Comparison of ENCODE assay signal across 1 cellular context in the genomic region with DNA sequence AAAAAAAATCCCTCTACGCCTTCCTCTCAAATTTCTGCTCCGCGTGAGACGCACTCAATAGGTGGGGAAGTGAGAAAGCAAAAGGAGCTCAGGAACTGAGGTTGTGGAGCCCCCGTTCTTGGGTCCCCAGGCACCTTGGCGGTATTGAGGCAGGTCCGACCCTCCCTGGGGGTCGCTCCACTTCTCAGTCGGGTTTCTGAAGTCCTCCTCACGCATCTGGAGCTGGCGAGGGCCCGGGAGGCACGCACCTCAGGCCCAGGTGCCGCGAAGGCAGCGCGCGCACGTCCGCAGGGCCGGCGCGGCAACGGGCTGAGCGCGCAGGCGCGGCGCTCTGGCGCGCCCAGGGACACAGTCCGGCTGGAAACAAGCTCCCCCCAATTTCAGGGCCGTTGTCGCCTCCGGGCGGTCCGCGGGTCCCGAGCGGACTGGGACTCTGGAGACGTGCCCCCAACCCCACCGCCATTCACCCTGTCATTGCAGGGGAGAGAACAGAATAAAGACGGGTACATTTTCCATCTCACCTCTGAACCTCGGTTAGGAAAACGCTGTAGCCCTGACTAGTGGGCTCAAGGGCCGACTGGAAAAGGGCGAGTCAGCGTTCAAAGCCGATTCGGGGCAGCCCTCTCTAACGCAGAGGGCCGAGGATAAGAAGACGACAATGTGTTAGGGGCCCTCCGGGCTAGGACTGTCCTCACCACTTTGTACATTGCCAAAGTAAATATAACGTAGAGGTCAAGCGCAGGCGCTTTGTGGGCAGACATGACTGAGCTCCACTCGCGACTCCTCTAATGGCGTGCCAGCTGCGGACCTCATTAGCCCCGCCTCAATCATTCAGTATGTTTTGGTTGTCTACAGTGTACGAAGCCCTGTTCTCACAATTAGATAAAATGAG.
TF ChIP-seq lines count a peak whose summit lies in the region.

A gene with protein sequence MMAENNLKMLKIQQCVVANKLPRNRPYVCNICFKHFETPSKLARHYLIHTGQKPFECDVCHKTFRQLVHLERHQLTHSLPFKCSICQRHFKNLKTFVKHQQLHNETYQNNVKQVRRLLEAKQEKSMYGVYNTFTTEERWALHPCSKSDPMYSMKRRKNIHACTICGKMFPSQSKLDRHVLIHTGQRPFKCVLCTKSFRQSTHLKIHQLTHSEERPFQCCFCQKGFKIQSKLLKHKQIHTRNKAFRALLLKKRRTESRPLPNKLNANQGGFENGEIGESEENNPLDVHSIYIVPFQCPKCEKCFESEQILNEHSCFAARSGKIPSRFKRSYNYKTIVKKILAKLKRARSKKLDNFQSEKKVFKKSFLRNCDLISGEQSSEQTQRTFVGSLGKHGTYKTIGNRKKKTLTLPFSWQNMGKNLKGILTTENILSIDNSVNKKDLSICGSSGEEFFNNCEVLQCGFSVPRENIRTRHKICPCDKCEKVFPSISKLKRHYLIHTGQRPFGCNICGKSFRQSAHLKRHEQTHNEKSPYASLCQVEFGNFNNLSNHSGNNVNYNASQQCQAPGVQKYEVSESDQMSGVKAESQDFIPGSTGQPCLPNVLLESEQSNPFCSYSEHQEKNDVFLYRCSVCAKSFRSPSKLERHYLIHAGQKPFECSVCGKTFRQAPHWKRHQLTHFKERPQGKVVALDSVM (minus strand): TSS at position 306 of the 892 bp plus-strand sequence. CDS start 4,853 bp downstream, outside the sequence.

TF ChIP-seq in HepG2, 621 proteins besides CTCF, POLR2A, EP300 and RAD21 (continued from another document and continues in another):
- TF ChIP-seq, protein P1, sequence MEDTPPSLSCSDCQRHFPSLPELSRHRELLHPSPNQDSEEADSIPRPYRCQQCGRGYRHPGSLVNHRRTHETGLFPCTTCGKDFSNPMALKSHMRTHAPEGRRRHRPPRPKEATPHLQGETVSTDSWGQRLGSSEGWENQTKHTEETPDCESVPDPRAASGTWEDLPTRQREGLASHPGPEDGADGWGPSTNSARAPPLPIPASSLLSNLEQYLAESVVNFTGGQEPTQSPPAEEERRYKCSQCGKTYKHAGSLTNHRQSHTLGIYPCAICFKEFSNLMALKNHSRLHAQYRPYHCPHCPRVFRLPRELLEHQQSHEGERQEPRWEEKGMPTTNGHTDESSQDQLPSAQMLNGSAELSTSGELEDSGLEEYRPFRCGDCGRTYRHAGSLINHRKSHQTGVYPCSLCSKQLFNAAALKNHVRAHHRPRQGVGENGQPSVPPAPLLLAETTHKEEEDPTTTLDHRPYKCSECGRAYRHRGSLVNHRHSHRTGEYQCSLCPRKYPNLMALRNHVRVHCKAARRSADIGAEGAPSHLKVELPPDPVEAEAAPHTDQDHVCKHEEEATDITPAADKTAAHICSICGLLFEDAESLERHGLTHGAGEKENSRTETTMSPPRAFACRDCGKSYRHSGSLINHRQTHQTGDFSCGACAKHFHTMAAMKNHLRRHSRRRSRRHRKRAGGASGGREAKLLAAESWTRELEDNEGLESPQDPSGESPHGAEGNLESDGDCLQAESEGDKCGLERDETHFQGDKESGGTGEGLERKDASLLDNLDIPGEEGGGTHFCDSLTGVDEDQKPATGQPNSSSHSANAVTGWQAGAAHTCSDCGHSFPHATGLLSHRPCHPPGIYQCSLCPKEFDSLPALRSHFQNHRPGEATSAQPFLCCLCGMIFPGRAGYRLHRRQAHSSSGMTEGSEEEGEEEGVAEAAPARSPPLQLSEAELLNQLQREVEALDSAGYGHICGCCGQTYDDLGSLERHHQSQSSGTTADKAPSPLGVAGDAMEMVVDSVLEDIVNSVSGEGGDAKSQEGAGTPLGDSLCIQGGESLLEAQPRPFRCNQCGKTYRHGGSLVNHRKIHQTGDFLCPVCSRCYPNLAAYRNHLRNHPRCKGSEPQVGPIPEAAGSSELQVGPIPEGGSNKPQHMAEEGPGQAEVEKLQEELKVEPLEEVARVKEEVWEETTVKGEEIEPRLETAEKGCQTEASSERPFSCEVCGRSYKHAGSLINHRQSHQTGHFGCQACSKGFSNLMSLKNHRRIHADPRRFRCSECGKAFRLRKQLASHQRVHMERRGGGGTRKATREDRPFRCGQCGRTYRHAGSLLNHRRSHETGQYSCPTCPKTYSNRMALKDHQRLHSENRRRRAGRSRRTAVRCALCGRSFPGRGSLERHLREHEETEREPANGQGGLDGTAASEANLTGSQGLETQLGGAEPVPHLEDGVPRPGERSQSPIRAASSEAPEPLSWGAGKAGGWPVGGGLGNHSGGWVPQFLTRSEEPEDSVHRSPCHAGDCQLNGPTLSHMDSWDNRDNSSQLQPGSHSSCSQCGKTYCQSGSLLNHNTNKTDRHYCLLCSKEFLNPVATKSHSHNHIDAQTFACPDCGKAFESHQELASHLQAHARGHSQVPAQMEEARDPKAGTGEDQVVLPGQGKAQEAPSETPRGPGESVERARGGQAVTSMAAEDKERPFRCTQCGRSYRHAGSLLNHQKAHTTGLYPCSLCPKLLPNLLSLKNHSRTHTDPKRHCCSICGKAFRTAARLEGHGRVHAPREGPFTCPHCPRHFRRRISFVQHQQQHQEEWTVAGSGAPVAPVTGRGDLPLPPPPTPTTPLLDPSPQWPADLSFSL (CRISPR knock-in tag; IDR thresholded peaks at IDR 0.05), result peak; percentile 53; the same call in 1 of the 2 replicates
- TF ChIP-seq POGZ (CRISPR knock-in tag; IDR thresholded peaks at IDR 0.05) (peak; percentile 96), KDM3A (CRISPR knock-in tag; IDR thresholded peaks at IDR 0.05; ENCODE audit: low read depth) (no peak), RBM39 (IDR thresholded peaks at IDR 0.05; ENCODE audit: low read depth, low read length, poor library complexity, severe bottlenecking) (peak; percentile 93), YEATS2 (CRISPR knock-in tag; IDR thresholded peaks at IDR 0.05; ENCODE audit: borderline replicate concordance) (peak; percentile 58), JDP2 (CRISPR knock-in tag; IDR thresholded peaks at IDR 0.05; ENCODE audit: borderline replicate concordance) (no peak), SMARCE1 (IDR thresholded peaks at IDR 0.05; ENCODE audit: borderline replicate concordance) (no peak), ZNF547 (CRISPR knock-in tag; IDR thresholded peaks at IDR 0.05) (peak; percentile 85; the same call in 1 of the 2 replicates), MIXL1 (CRISPR knock-in tag; IDR thresholded peaks at IDR 0.05) (peak; percentile 68), ZNF496 (CRISPR knock-in tag; IDR thresholded peaks at IDR 0.05; ENCODE audit: insufficient replicate concordance) (no peak), ZSCAN12 (CRISPR knock-in tag; IDR thresholded peaks at IDR 0.05) (no peak), ZNF225 (CRISPR knock-in tag; IDR thresholded peaks at IDR 0.05) (peak; percentile 74; the same call in 1 of the 2 replicates), IKZF4 (CRISPR knock-in tag; IDR thresholded peaks at IDR 0.05; ENCODE audit: borderline replicate concordance, low read depth, not compliant biosample characterization) (peak; percentile 91), HOXA9 (CRISPR knock-in tag; IDR thresholded peaks at IDR 0.05; ENCODE audit: borderline replicate concordance) (no peak), ZNF136 (CRISPR knock-in tag; IDR thresholded peaks at IDR 0.05; ENCODE audit: low read depth) (no peak), U2AF2 (IDR thresholded peaks at IDR 0.05; ENCODE audit: low read depth, low read length) (no peak), NR3C1 (CRISPR knock-in tag; IDR thresholded peaks at IDR 0.05) (no peak), MAFG (CRISPR knock-in tag; IDR thresholded peaks at IDR 0.05) (no peak), ZNF788 (CRISPR knock-in tag; IDR thresholded peaks at IDR 0.05; ENCODE audit: borderline replicate concordance) (peak; percentile 83; the same call in 1 of the 2 replicates), ETV6 (CRISPR knock-in tag; conservative IDR thresholded peaks at IDR 0.05) (peak; percentile 41; the same call in 1 of the 2 replicates), ZNF652 (CRISPR knock-in tag; IDR thresholded peaks at IDR 0.05; ENCODE audit: borderline replicate concordance, low read depth) (no peak), HNRNPK (IDR thresholded peaks at IDR 0.05; ENCODE audit: low read depth, low read length, poor library complexity, severe bottlenecking) (no peak), MIER2 (CRISPR knock-in tag; IDR thresholded peaks at IDR 0.05) (no peak), PCBP2 (optimal IDR thresholded peaks at IDR 0.05; ENCODE audit: low read depth, low read length, poor library complexity, severe bottlenecking) (no peak), IRF2 (CRISPR knock-in tag; IDR thresholded peaks at IDR 0.05) (peak; percentile 94), ZNF12 (CRISPR knock-in tag; IDR thresholded peaks at IDR 0.05) (peak; percentile 78; the same call in 1 of the 2 replicates), ZNF230 (CRISPR knock-in tag; IDR thresholded peaks at IDR 0.05) (no peak), PHF8 (CRISPR knock-in tag; IDR thresholded peaks at IDR 0.05) (peak; percentile 98), ZSCAN30 (CRISPR knock-in tag; IDR thresholded peaks at IDR 0.05) (peak; percentile 66; the same call in 1 of the 2 replicates), RFXAP (CRISPR knock-in tag; IDR thresholded peaks at IDR 0.05; ENCODE audit: borderline replicate concordance) (peak; percentile 89; the same call in 1 of the 2 replicates), ZNF337 (CRISPR knock-in tag; IDR thresholded peaks at IDR 0.05; ENCODE audit: borderline replicate concordance, low read depth) (no peak), ZNF605 (CRISPR knock-in tag; IDR thresholded peaks at IDR 0.05) (peak; percentile 66), ZNF644 (CRISPR knock-in tag; IDR thresholded peaks at IDR 0.05; ENCODE audit: low read depth) (peak; percentile 59), SNAI1 (CRISPR knock-in tag; IDR thresholded peaks at IDR 0.05; ENCODE audit: borderline replicate concordance) (no peak), TBX3 (IDR thresholded peaks at IDR 0.05; ENCODE audit: borderline replicate concordance) (no peak)
- TF ChIP-seq, protein P2, sequence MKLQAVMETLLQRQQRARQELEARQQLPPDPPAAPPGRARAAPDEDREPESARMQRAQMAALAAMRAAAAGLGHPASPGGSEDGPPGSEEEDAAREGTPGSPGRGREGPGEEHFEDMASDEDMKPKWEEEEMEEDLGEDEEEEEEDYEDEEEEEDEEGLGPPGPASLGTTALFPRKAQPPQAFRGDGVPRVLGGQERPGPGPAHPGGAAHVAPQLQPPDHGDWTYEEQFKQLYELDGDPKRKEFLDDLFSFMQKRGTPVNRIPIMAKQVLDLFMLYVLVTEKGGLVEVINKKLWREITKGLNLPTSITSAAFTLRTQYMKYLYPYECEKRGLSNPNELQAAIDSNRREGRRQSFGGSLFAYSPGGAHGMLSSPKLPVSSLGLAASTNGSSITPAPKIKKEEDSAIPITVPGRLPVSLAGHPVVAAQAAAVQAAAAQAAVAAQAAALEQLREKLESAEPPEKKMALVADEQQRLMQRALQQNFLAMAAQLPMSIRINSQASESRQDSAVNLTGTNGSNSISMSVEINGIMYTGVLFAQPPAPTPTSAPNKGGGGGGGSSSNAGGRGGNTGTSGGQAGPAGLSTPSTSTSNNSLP (IDR thresholded peaks at IDR 0.05; ENCODE audit: low read depth, low read length), result 0 out of 2 replicates have a peak, but pooled peaks have one; percentile 24
- TF ChIP-seq, protein P3, sequence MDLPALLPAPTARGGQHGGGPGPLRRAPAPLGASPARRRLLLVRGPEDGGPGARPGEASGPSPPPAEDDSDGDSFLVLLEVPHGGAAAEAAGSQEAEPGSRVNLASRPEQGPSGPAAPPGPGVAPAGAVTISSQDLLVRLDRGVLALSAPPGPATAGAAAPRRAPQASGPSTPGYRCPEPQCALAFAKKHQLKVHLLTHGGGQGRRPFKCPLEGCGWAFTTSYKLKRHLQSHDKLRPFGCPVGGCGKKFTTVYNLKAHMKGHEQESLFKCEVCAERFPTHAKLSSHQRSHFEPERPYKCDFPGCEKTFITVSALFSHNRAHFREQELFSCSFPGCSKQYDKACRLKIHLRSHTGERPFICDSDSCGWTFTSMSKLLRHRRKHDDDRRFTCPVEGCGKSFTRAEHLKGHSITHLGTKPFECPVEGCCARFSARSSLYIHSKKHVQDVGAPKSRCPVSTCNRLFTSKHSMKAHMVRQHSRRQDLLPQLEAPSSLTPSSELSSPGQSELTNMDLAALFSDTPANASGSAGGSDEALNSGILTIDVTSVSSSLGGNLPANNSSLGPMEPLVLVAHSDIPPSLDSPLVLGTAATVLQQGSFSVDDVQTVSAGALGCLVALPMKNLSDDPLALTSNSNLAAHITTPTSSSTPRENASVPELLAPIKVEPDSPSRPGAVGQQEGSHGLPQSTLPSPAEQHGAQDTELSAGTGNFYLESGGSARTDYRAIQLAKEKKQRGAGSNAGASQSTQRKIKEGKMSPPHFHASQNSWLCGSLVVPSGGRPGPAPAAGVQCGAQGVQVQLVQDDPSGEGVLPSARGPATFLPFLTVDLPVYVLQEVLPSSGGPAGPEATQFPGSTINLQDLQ (CRISPR knock-in tag; IDR thresholded peaks at IDR 0.05), result peak; percentile 95
- TF ChIP-seq, protein P4, sequence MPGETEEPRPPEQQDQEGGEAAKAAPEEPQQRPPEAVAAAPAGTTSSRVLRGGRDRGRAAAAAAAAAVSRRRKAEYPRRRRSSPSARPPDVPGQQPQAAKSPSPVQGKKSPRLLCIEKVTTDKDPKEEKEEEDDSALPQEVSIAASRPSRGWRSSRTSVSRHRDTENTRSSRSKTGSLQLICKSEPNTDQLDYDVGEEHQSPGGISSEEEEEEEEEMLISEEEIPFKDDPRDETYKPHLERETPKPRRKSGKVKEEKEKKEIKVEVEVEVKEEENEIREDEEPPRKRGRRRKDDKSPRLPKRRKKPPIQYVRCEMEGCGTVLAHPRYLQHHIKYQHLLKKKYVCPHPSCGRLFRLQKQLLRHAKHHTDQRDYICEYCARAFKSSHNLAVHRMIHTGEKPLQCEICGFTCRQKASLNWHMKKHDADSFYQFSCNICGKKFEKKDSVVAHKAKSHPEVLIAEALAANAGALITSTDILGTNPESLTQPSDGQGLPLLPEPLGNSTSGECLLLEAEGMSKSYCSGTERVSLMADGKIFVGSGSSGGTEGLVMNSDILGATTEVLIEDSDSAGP (CRISPR knock-in tag; IDR thresholded peaks at IDR 0.05; ENCODE audit: borderline replicate concordance), result peak; percentile 94
- TF ChIP-seq, protein P5, sequence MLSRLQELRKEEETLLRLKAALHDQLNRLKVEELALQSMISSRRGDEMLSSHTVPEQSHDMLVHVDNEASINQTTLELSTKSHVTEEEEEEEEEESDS (CRISPR knock-in tag; IDR thresholded peaks at IDR 0.05; ENCODE audit: borderline replicate concordance), result no peak; the same call in 1 of the 2 replicates
- TF ChIP-seq, protein P6, sequence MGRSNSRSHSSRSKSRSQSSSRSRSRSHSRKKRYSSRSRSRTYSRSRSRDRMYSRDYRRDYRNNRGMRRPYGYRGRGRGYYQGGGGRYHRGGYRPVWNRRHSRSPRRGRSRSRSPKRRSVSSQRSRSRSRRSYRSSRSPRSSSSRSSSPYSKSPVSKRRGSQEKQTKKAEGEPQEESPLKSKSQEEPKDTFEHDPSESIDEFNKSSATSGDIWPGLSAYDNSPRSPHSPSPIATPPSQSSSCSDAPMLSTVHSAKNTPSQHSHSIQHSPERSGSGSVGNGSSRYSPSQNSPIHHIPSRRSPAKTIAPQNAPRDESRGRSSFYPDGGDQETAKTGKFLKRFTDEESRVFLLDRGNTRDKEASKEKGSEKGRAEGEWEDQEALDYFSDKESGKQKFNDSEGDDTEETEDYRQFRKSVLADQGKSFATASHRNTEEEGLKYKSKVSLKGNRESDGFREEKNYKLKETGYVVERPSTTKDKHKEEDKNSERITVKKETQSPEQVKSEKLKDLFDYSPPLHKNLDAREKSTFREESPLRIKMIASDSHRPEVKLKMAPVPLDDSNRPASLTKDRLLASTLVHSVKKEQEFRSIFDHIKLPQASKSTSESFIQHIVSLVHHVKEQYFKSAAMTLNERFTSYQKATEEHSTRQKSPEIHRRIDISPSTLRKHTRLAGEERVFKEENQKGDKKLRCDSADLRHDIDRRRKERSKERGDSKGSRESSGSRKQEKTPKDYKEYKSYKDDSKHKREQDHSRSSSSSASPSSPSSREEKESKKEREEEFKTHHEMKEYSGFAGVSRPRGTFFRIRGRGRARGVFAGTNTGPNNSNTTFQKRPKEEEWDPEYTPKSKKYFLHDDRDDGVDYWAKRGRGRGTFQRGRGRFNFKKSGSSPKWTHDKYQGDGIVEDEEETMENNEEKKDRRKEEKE (IDR thresholded peaks at IDR 0.05), result no peak
